Comparison of ENCODE assay signal across 8 cellular contexts in the genomic region with DNA sequence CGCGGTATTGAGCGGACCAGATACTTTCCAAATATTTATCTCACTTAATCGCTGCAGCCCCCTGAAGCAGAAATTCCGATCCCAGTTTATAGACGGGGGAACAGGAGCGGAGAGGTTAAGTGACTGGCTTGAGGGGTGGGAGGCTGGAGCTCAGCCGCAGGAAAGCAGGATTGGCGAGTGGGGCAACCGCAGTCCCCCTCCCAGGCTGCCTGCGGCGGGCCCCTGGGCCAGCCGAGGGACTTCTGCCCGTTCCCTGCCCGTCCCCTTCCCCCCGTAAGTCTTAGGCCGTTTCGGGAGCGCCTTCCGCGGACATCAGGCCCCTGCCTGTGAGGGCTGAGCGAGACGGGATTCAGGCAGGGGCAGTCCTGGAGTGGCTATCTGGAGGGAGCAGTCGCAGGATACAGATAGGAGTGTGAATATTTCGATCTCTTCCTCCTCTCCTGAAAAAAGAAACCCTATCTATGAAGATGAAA. TPM values are rescaled to one million over a fixed set of nuclear protein-coding genes. Genes with fewer than 3 reads are reported as not detected.
DNase-seq lines count a peak whose midpoint lies in the region; ATAC-seq, FAIRE-seq and TF ChIP-seq lines count a peak whose summit lies in the region.

No MANE protein-coding gene starts in this region.

- peak overlapping the region; percentile 31 to 85 for H3K4me3 ChIP-seq in CD4-positive, alpha-beta memory T cell (ENCODE audit: low read length in 2 of 2)
- H3K4me3 ChIP-seq in parathyroid adenoma (ENCODE audit: low read depth, low read length), result peak overlapping the region; percentile 64

- no peaks in the 10 kb centered on the region for H3K9me3 Mint-ChIP-seq in CD4-positive, alpha-beta memory T cell
- H3K9me3 Mint-ChIP-seq in activated CD8-positive, alpha-beta T cell treated with anti-CD3 and anti-CD28 coated beads for 36 hours, result no peaks in the 10 kb centered on the region

- peaks cover 5 to 26% of the 10 kb centered on the region in 2 donors for H3K27me3 Mint-ChIP-seq in CD4-positive, alpha-beta memory T cell
- peaks cover 24% of the 10 kb centered on the region for H3K27me3 Mint-ChIP-seq in activated CD8-positive, alpha-beta T cell treated with anti-CD3 and anti-CD28 coated beads for 36 hours

- ATAC-seq in activated CD8-positive, alpha-beta T cell treated with anti-CD3 and anti-CD28 coated beads for 36 hours, result no peak
- ATAC-seq in GM19035 (IDR thresholded peaks at IDR 0.05; ENCODE audit: unreplicated experiment), result no peak

- H3K27me3 ChIP-seq in CD4-positive, alpha-beta memory T cell (ENCODE audit: insufficient read depth, low read length), result no peaks in the 10 kb centered on the region
- no peaks in the 10 kb centered on the region for H3K27me3 ChIP-seq in parathyroid adenoma (ENCODE audit: control insufficient read depth, insufficient read depth, low read length)

- H3K27ac ChIP-seq in CD4-positive, alpha-beta memory T cell (ENCODE audit: low read depth, low read length), result no peak overlapping the region
- no peak overlapping the region for H3K27ac ChIP-seq in parathyroid adenoma

- POLR2A ChIA-PET in CD4-positive, alpha-beta memory T cell (lab: Charles Lee; ENCODE audit: partially characterized antibody), result interaction anchor here (0.6 to 1.5 kb wide), 4 partner anchors 9 to 887 kb away, joined by 3 to 8 read pairs (median 4); no protein-coding TSS in a partner anchor
- POLR2A ChIA-PET in activated CD8-positive, alpha-beta T cell treated with anti-CD3 and anti-CD28 coated beads for 36 hours (lab: Charles Lee), result interaction anchor here (0.6 to 1.6 kb wide), 2 partner anchors 65 to 173 kb away, joined by 3 read pairs; no protein-coding TSS in a partner anchor
- POLR2A ChIA-PET in GM10248 (lab: Yijun Ruan, JAX), result interaction anchor here (1.4 kb wide), 1 partner anchor 9 kb away, joined by 4 read pairs; no protein-coding TSS in a partner anchor

- peaks cover 3 to 21% (median 15%) of the 10 kb centered on the region in 4 donors for H3K4me1 Mint-ChIP-seq in CD4-positive, alpha-beta memory T cell
- H3K4me1 Mint-ChIP-seq in activated CD8-positive, alpha-beta T cell treated with anti-CD3 and anti-CD28 coated beads for 36 hours (ENCODE audit: low read depth), result peaks cover 40% of the 10 kb centered on the region

- DNase-seq in CD4-positive, alpha-beta memory T cell, result peak in 1 of 5 donors; percentile 7
- DNase-seq in HTR-8/SVneo (ENCODE audit: insufficient read length, low spot score), result peak; percentile 3
- DNase-seq in activated CD8-positive, alpha-beta T cell treated with anti-CD3 and anti-CD28 coated beads for 36 hours, result no peak
- peak; percentile 16 for DNase-seq in glomerular visceral epithelial cell (ENCODE audit: extremely low spot score)
- DNase-seq in GM10248 (ENCODE audit: extremely low spot score), result no peak
- DNase-seq in NCI-H2029 (lab: John Stamatoyannopoulos, UW), result no peak

- H2AFZ ChIP-seq in parathyroid adenoma, result peak overlapping the region; percentile 79

- intact Hi-C loops in CD4-positive, alpha-beta memory T cell (cut with micrococcal nuclease), result loop anchor here (1.0 to 10.0 kb wide), 4 partner anchors 67 to 390 kb away; a partner anchor contains a TSS
- intact Hi-C loops in activated CD8-positive, alpha-beta T cell treated with anti-CD3 and anti-CD28 coated beads for 36 hours (cut with micrococcal nuclease), result no loop called here

- peak overlapping the region; percentile 74 for H3K4me2 ChIP-seq in parathyroid adenoma (ENCODE audit: low read length)

- no peak for TF ChIP-seq CTCF in activated CD8-positive, alpha-beta T cell treated with anti-CD3 and anti-CD28 coated beads for 36 hours (IDR thresholded peaks at IDR 0.05)
- no peak for TF ChIP-seq CTCF in parathyroid adenoma (IDR thresholded peaks at IDR 0.05)
- no peak for TF ChIP-seq CTCF in GM10248 (IDR thresholded peaks at IDR 0.05; ENCODE audit: control extremely low read depth, extremely low read depth, low read depth, missing control alignments)

- H3K36me3 ChIP-seq in CD4-positive, alpha-beta memory T cell (ENCODE audit: insufficient read depth, low read length), result no peaks in the 10 kb centered on the region
- no peaks in the 10 kb centered on the region for H3K36me3 ChIP-seq in parathyroid adenoma (ENCODE audit: control insufficient read depth, insufficient read depth, low read length)

- H3K27ac Mint-ChIP-seq in CD4-positive, alpha-beta memory T cell, result peak overlapping the region in 2 of 7 donors; percentile 11 to 54
- H3K27ac Mint-ChIP-seq in activated CD8-positive, alpha-beta T cell treated with anti-CD3 and anti-CD28 coated beads for 36 hours, result no peak overlapping the region

- no peaks in the 10 kb centered on the region for H3K79me2 ChIP-seq in parathyroid adenoma

- no peak for FAIRE-seq in HTR-8/SVneo (lab: Jason Lieb, UNC)

- peaks cover 0 to 7% of the 10 kb centered on the region in 2 donors for H3K36me3 Mint-ChIP-seq in CD4-positive, alpha-beta memory T cell
- peaks cover 7% of the 10 kb centered on the region for H3K36me3 Mint-ChIP-seq in activated CD8-positive, alpha-beta T cell treated with anti-CD3 and anti-CD28 coated beads for 36 hours (ENCODE audit: low read depth)

- no peaks in the 10 kb centered on the region for H3K9me3 ChIP-seq in CD4-positive, alpha-beta memory T cell (ENCODE audit: control insufficient read depth in 1 of 2, low read length in 2 of 2)
- H3K9me3 ChIP-seq in parathyroid adenoma (ENCODE audit: control insufficient read depth, low read length), result no peaks in the 10 kb centered on the region

- H3K4me1 ChIP-seq in CD4-positive, alpha-beta memory T cell (ENCODE audit: insufficient read depth, low read length), result peaks cover 17% of the 10 kb centered on the region
- no peaks in the 10 kb centered on the region for H3K4me1 ChIP-seq in parathyroid adenoma

- no peak overlapping the region for H3K9ac ChIP-seq in parathyroid adenoma

- CTCF ChIA-PET in CD4-positive, alpha-beta memory T cell (lab: Charles Lee; ENCODE audit: partially characterized antibody), result interaction anchor here (1.0 to 2.1 kb wide), 4 partner anchors 19 to 69 kb away, joined by 3 to 9 read pairs (median 4); no protein-coding TSS in a partner anchor
- CTCF ChIA-PET in activated CD8-positive, alpha-beta T cell treated with anti-CD3 and anti-CD28 coated beads for 36 hours (lab: Charles Lee), result interaction anchor here (0.8 to 2.6 kb wide), 8 partner anchors 8 to 390 kb away, joined by 3 to 17 read pairs (median 8); no protein-coding TSS in a partner anchor
- CTCF ChIA-PET in GM10248 (lab: Yijun Ruan, JAX), result interaction anchor here (1.1 to 3.0 kb wide), 12 partner anchors 8 to 551 kb away, joined by 3 to 17 read pairs (median 5); no protein-coding TSS in a partner anchor

- peak overlapping the region; percentile 61 to 94 (median 94) for H3K4me3 Mint-ChIP-seq in CD4-positive, alpha-beta memory T cell
- peak overlapping the region; percentile 75 for H3K4me3 Mint-ChIP-seq in activated CD8-positive, alpha-beta T cell treated with anti-CD3 and anti-CD28 coated beads for 36 hours

RNA-seq across cellular contexts. Expression of a gene that starts 0.7 kb away (rescaled TPM):
- under 1 TPM; 0.20 to 0.22 TPM for total RNA-seq in CD4-positive, alpha-beta memory T cell
- polyA plus RNA-seq in CD4-positive, alpha-beta memory T cell, result not detected
- 10 to 100 TPM; 12.2 to 13.1 TPM for total RNA-seq in activated CD8-positive, alpha-beta T cell treated with anti-CD3 and anti-CD28 coated beads for 36 hours

Comparison
In these comparisons a context has a peak if more than half of its experiments do, and no peak if none do; other contexts are left out.
1. DNase-seq: peak in HTR-8/SVneo (single experiment) and glomerular visceral epithelial cell (single experiment); none in activated CD8-positive, alpha-beta T cell treated with anti-CD3 and anti-CD28 coated beads for 36 hours (single experiment), GM10248 (single experiment) and NCI-H2029 (single experiment).
2. RNA of a gene that starts 0.7 kb away (total RNA-seq): 12.2 to 13.1 TPM in activated CD8-positive, alpha-beta T cell treated with anti-CD3 and anti-CD28 coated beads for 36 hours; 0.20 to 0.22 TPM in CD4-positive, alpha-beta memory T cell; every median in the first group is over 10 times any median in the second.